Comparison of ENCODE assay signal across 8 cellular contexts in the genomic region with DNA sequence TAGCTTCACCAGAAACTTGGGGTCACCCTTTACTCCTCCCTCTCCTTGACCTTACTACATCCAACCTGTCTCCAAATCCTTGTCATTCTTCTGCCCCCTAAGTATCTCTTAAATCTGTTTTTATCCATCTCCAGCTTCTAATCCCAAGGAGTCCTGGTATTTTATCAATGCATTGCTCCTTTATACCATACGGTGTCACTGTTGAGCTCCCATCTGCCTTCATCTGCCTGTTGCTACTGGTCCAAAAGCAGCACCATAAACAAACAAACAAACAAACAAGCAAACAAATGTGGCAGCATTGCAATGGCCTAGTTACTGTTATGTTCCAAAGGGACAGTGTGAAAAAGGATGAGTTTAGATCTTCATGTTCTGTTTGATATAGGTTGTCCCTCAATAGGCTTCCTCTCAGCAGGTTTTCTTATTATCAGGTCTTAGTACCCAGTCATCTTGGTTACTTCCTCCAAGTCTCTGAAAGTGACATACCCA. TPM values are rescaled to one million over a fixed set of nuclear protein-coding genes. Genes with fewer than 3 reads are reported as not detected.
DNase-seq lines count a peak whose midpoint lies in the region; ATAC-seq and TF ChIP-seq lines count a peak whose summit lies in the region.

No MANE protein-coding gene starts in this region.

- no peaks in the 10 kb centered on the region for H3K27me3 Mint-ChIP-seq in CD4-positive, alpha-beta memory T cell
- no peaks in the 10 kb centered on the region for H3K27me3 Mint-ChIP-seq in activated B cell treated with CpG ODN at 0.5 μM for 24 hours

- peaks cover 4% of the 10 kb centered on the region for H3K36me3 ChIP-seq in CD4-positive, alpha-beta memory T cell (ENCODE audit: insufficient read depth, low read length)

- DNase-seq in CD4-positive, alpha-beta memory T cell = peak; percentile 46 to 54 (median 50)
- DNase-seq in GM19238 (ENCODE audit: insufficient read length, low spot score) = peak; percentile 33
- peak; percentile 23 for DNase-seq in NCI-H1105 (lab: John Stamatoyannopoulos, UW)
- DNase-seq in activated B cell treated with CpG ODN at 0.5 μM for 24 hours = no peak
- no peak for DNase-seq in left cardiac atrium
- no peak for DNase-seq in retinal pigment epithelial cell (ENCODE audit: low read depth)
- DNase-seq in activated effector memory CD4-positive, alpha-beta T cell treated with Interleukin-2 at 50 U/mL for 16 hours = no peak

- CTCF ChIA-PET in CD4-positive, alpha-beta memory T cell (lab: Charles Lee; ENCODE audit: partially characterized antibody) = interaction anchor here (0.6 to 10.1 kb wide), 36 partner anchors 10 to 228 kb away, joined by 3 to 104 read pairs (median 4); partner anchors contain the start of genes ARFIP2, ILK, MRPL17 and RRP8
- CTCF ChIA-PET in activated B cell treated with CpG ODN at 0.5 μM for 24 hours (lab: Charles Lee) = interaction anchor here (0.6 to 5.5 kb wide), 26 partner anchors 10 to 240 kb away, joined by 3 to 53 read pairs (median 4); partner anchors contain the start of genes MRPL17 and TPP1

- no peaks in the 10 kb centered on the region for H3K9me3 Mint-ChIP-seq in CD4-positive, alpha-beta memory T cell
- no peaks in the 10 kb centered on the region for H3K9me3 Mint-ChIP-seq in activated B cell treated with CpG ODN at 0.5 μM for 24 hours

- no peak overlapping the region for H3K4me3 Mint-ChIP-seq in CD4-positive, alpha-beta memory T cell
- no peak overlapping the region for H3K4me3 Mint-ChIP-seq in activated B cell treated with CpG ODN at 0.5 μM for 24 hours

- H3K4me1 Mint-ChIP-seq in CD4-positive, alpha-beta memory T cell = peaks cover 6 to 14% (median 8%) of the 10 kb centered on the region in 4 donors
- peaks cover 6% of the 10 kb centered on the region for H3K4me1 Mint-ChIP-seq in activated B cell treated with CpG ODN at 0.5 μM for 24 hours

- H3K27me3 ChIP-seq in CD4-positive, alpha-beta memory T cell (ENCODE audit: insufficient read depth, low read length) = no peaks in the 10 kb centered on the region

- no peak overlapping the region for H3K27ac Mint-ChIP-seq in CD4-positive, alpha-beta memory T cell
- no peak overlapping the region for H3K27ac Mint-ChIP-seq in activated B cell treated with CpG ODN at 0.5 μM for 24 hours

- TF ChIP-seq CTCF in activated B cell treated with CpG ODN at 0.5 μM for 24 hours (IDR thresholded peaks at IDR 0.05) (peak; percentile 35), retinal pigment epithelial cell (conservative IDR thresholded peaks at IDR 0.05; ENCODE audit: low read depth, low read length) (peak; percentile 84)

- H3K4me1 ChIP-seq in CD4-positive, alpha-beta memory T cell (ENCODE audit: insufficient read depth, low read length) = peaks cover 7% of the 10 kb centered on the region

- no peaks in the 10 kb centered on the region for H3K9me3 ChIP-seq in CD4-positive, alpha-beta memory T cell (ENCODE audit: control insufficient read depth in 1 of 2, low read length in 2 of 2)

- POLR2A ChIA-PET in CD4-positive, alpha-beta memory T cell (lab: Charles Lee; ENCODE audit: partially characterized antibody) = interaction anchor here (1.0 to 2.1 kb wide), 6 partner anchors 81 to 224 kb away, joined by 3 to 18 read pairs (median 4); partner anchors contain the start of genes MRPL17, TAF10 and TPP1
- POLR2A ChIA-PET in activated B cell treated with CpG ODN at 0.5 μM for 24 hours (lab: Charles Lee) = interaction anchor here (1.0 kb wide), 1 partner anchor 152 kb away, joined by 4 read pairs; the partner anchor contains the start of gene MRPL17

- no peak overlapping the region for H3K4me3 ChIP-seq in CD4-positive, alpha-beta memory T cell (ENCODE audit: low read length in 2 of 2)
- no peak overlapping the region for H3K4me3 ChIP-seq in retinal pigment epithelial cell (ENCODE audit: low read length)

- intact Hi-C loops in CD4-positive, alpha-beta memory T cell (cut with micrococcal nuclease) = loop anchor here (1.0 to 5.0 kb wide), 5 partner anchors 71 to 226 kb away; partner anchors contain the start of genes ILK, MRPL17 and RRP8
- intact Hi-C loops in activated B cell treated with CpG ODN at 0.5 μM for 24 hours (cut with micrococcal nuclease) (loop anchor here (1.0 to 5.0 kb wide), 5 partner anchors 71 to 226 kb away; partner anchors contain the start of genes ILK, MRPL17 and RRP8), left cardiac atrium (cut with DNase I) (loop anchor here (2.0 to 10.0 kb wide), 3 partner anchors 151 to 175 kb away; partner anchors contain the start of gene MRPL17 (in 2 of the 2))

- H3K27ac ChIP-seq in CD4-positive, alpha-beta memory T cell (ENCODE audit: low read depth, low read length) = no peak overlapping the region

- H3K36me3 Mint-ChIP-seq in CD4-positive, alpha-beta memory T cell = peaks cover 14 to 16% of the 10 kb centered on the region in 2 donors
- peaks cover 21% of the 10 kb centered on the region for H3K36me3 Mint-ChIP-seq in activated B cell treated with CpG ODN at 0.5 μM for 24 hours (ENCODE audit: low read depth)

- ATAC-seq in activated B cell treated with CpG ODN at 0.5 μM for 24 hours (ENCODE audit: low read depth) (peak; percentile 60), left cardiac atrium (peak; percentile 67 to 71), HG03469 (IDR thresholded peaks at IDR 0.05; ENCODE audit: unreplicated experiment) (no peak)

RNA-seq across cellular contexts. Expression of gene DNHD1, which starts 34.2 kb away (rescaled TPM):
- 10 to 100 TPM; 45.9 to 54.0 TPM for total RNA-seq in CD4-positive, alpha-beta memory T cell
- polyA plus RNA-seq in CD4-positive, alpha-beta memory T cell = 1 to 10 TPM; 1.2 to 1.4 TPM
- total RNA-seq in activated B cell treated with CpG ODN at 0.5 μM for 24 hours (26.7 and 42.6 TPM in 2 replicates), left cardiac atrium (1 to 10 TPM; 4.4 to 7.6 TPM)

RNA-seq across cellular contexts. Expression of gene TIMM10B, which starts 50.0 kb away (rescaled TPM):
- total RNA-seq in CD4-positive, alpha-beta memory T cell = 10 to 100 TPM; 54.7 to 60.3 TPM
- polyA plus RNA-seq in CD4-positive, alpha-beta memory T cell = 10 to 100 TPM; 29.9 to 32.4 TPM
- total RNA-seq in activated B cell treated with CpG ODN at 0.5 μM for 24 hours (48.0 and 60.0 TPM in 2 replicates), left cardiac atrium (10 to 100 TPM; 19.9 to 33.0 TPM)

RNA-seq across cellular contexts. Expression of gene ARFIP2, which starts 50.2 kb away (rescaled TPM):
- total RNA-seq in CD4-positive, alpha-beta memory T cell = 10 to 100 TPM; 53.9 to 56.9 TPM
- 10 to 100 TPM; 34.1 to 35.8 TPM for polyA plus RNA-seq in CD4-positive, alpha-beta memory T cell
- total RNA-seq in activated B cell treated with CpG ODN at 0.5 μM for 24 hours (40.6 and 43.1 TPM in 2 replicates), left cardiac atrium (10 to 100 TPM; 18.6 to 32.6 TPM)

RNA-seq across cellular contexts. Expression of gene TRIM3, which starts 57.6 kb away (rescaled TPM):
- total RNA-seq in CD4-positive, alpha-beta memory T cell = 10 to 100 TPM; 22.9 to 23.1 TPM
- polyA plus RNA-seq in CD4-positive, alpha-beta memory T cell = 1 to 10 TPM; 1.2 to 3.5 TPM
- total RNA-seq in activated B cell treated with CpG ODN at 0.5 μM for 24 hours (8.3 and 9.0 TPM in 2 replicates), left cardiac atrium (10 to 100 TPM; 10.6 to 14.5 TPM)

Comparison
In these comparisons a context has a peak if more than half of its experiments do, and no peak if none do; other contexts are left out.
1. DNase-seq: peak in CD4-positive, alpha-beta memory T cell (5 of 5), GM19238 (single experiment) and NCI-H1105 (single experiment); none in activated B cell treated with CpG ODN at 0.5 μM for 24 hours (single experiment), left cardiac atrium (single experiment), retinal pigment epithelial cell (single experiment) and activated effector memory CD4-positive, alpha-beta T cell treated with Interleukin-2 at 50 U/mL for 16 hours (single experiment).